In genomic region chr14:87306770-87307169, GRCh38 we compare ENCODE assay signal across 25 cellular contexts.
"Had no signal": no experiment of that assay in that cellular context is flagged by ENCODE, and none has a peak within 500 bp of the region (broad histone marks: within the 10 kb centered on the region; RNA-seq: fewer than 3 reads in every experiment).

No MANE protein-coding gene starts in this region.

- H3K27ac ChIP-seq: neutrophil, pancreas, psoas muscle, right lobe of liver, sigmoid colon, stomach, thoracic aorta, thyroid gland, tibial nerve, upper lobe of left lung, vagina had no signal

- H3K4me1 ChIP-seq: pancreas, psoas muscle, right lobe of liver, sigmoid colon, stomach, thyroid gland, tibial nerve, upper lobe of left lung, vagina had no signal

- ATAC-seq: natural killer cell treated with Interleukin-12 subunit alpha and Interleukin-12 subunit beta and Interleukin-15 and Interleukin-18, amount 100 ng/mL, for 72 hours; pancreas; psoas muscle; right cardiac atrium; right lobe of liver; stimulated activated effector memory CD8-positive, alpha-beta T cell treated with anti-CD3 and anti-CD28 coated beads, Interleukin-12 subunit alpha, Interleukin-12 subunit beta, amount 100 ng/mL, for 72 hours; stimulated activated naive B cell treated with anti-CD40 and anti-IgM and Interleukin-4, amounts not matched to agents 10 μg/mL and 1 μg/mL and 100 μg/mL, for 72 hours had no signal

- H3K27me3 ChIP-seq: neutrophil, pancreas, right lobe of liver, sigmoid colon, stomach, thyroid gland, tibial nerve, upper lobe of left lung, vagina had no signal

- H3K36me3 ChIP-seq: neutrophil, pancreas, right lobe of liver, sigmoid colon, stomach, thoracic aorta, thyroid gland, tibial nerve, upper lobe of left lung, vagina had no signal

- H3K4me1 Mint-ChIP-seq: nephron progenitor cell; neural crest cell; stimulated activated effector memory CD8-positive, alpha-beta T cell treated with anti-CD3 and anti-CD28 coated beads, Interleukin-12 subunit alpha, Interleukin-12 subunit beta, amount 100 ng/mL, for 72 hours; stimulated activated naive B cell treated with anti-CD40 and anti-IgM and Interleukin-4, amounts not matched to agents 10 μg/mL and 1 μg/mL and 100 μg/mL, for 72 hours had no signal

- H3K36me3 Mint-ChIP-seq: stimulated activated effector memory CD8-positive, alpha-beta T cell treated with anti-CD3 and anti-CD28 coated beads, Interleukin-12 subunit alpha, Interleukin-12 subunit beta, amount 100 ng/mL, for 72 hours; stimulated activated naive B cell treated with anti-CD40 and anti-IgM and Interleukin-4, amounts not matched to agents 10 μg/mL and 1 μg/mL and 100 μg/mL, for 72 hours had no signal

- DNase-seq: nephron progenitor cell; nucleus accumbens; pancreas; psoas muscle; right cardiac atrium; right lobe of liver; sigmoid colon; small intestine; stimulated activated CD4-positive, alpha-beta T cell treated with anti-CD3 and anti-CD28 coated beads, Interleukin-15, amount 100 ng/mL, for 24 hours; stimulated activated CD4-positive, alpha-beta T cell treated with anti-CD3 and anti-CD28 coated beads, Interleukin-2, amount 100 ng/mL, for 24 hours; stimulated activated CD4-positive, alpha-beta T cell treated with anti-CD3 and anti-CD28 coated beads, Interleukin-2, amount 100 ng/mL, for 48 hours; stimulated activated CD4-positive, alpha-beta T cell treated with anti-CD3 and anti-CD28 coated beads, Interleukin-4, amount 100 ng/mL, for 24 hours; stimulated activated naive B cell treated with anti-CD40 and anti-IgM and Interleukin-4, amounts not matched to agents 10 μg/mL and 1 μg/mL and 100 μg/mL, for 72 hours; stimulated activated naive CD4-positive, alpha-beta T cell treated with Interleukin-2 at 50 U/mL for 16 hours; stomach; thyroid gland; upper lobe of left lung had no signal

- H3K4me3 Mint-ChIP-seq: natural killer cell treated with Interleukin-12 subunit alpha and Interleukin-12 subunit beta and Interleukin-15 and Interleukin-18, amount 100 ng/mL, for 72 hours; nephron progenitor cell; neural crest cell; stimulated activated effector memory CD8-positive, alpha-beta T cell treated with anti-CD3 and anti-CD28 coated beads, Interleukin-12 subunit alpha, Interleukin-12 subunit beta, amount 100 ng/mL, for 72 hours; stimulated activated naive B cell treated with anti-CD40 and anti-IgM and Interleukin-4, amounts not matched to agents 10 μg/mL and 1 μg/mL and 100 μg/mL, for 72 hours; stimulated activated naive CD8-positive, alpha-beta T cell treated with anti-CD3 and anti-CD28 coated beads, Interleukin-15, Interleukin-2, amounts not matched to agents 100 ng/mL and 50 ng/mL, for 24 hours had no signal

- H3K4me3 ChIP-seq: pancreas, psoas muscle, right lobe of liver, sigmoid colon, stomach, thoracic aorta, thyroid gland, tibial nerve, upper lobe of left lung, vagina had no signal

- H3K27me3 Mint-ChIP-seq: natural killer cell treated with Interleukin-12 subunit alpha and Interleukin-12 subunit beta and Interleukin-15 and Interleukin-18, amount 100 ng/mL, for 72 hours; stimulated activated naive B cell treated with anti-CD40 and anti-IgM and Interleukin-4, amounts not matched to agents 10 μg/mL and 1 μg/mL and 100 μg/mL, for 72 hours; stimulated activated naive CD8-positive, alpha-beta T cell treated with anti-CD3 and anti-CD28 coated beads, Interleukin-15, Interleukin-2, amounts not matched to agents 100 ng/mL and 50 ng/mL, for 24 hours had no signal

- H3K27ac Mint-ChIP-seq: natural killer cell treated with Interleukin-12 subunit alpha and Interleukin-12 subunit beta and Interleukin-15 and Interleukin-18, amount 100 ng/mL, for 72 hours; nephron progenitor cell; stimulated activated effector memory CD8-positive, alpha-beta T cell treated with anti-CD3 and anti-CD28 coated beads, Interleukin-12 subunit alpha, Interleukin-12 subunit beta, amount 100 ng/mL, for 72 hours; stimulated activated naive B cell treated with anti-CD40 and anti-IgM and Interleukin-4, amounts not matched to agents 10 μg/mL and 1 μg/mL and 100 μg/mL, for 72 hours; stimulated activated naive CD8-positive, alpha-beta T cell treated with anti-CD3 and anti-CD28 coated beads, Interleukin-15, Interleukin-2, amounts not matched to agents 100 ng/mL and 50 ng/mL, for 24 hours had no signal

- H3K9me3 ChIP-seq: neutrophil, pancreas, psoas muscle, right lobe of liver, sigmoid colon, stomach, thoracic aorta, thyroid gland, tibial nerve, upper lobe of left lung, vagina had no signal

- H3K9me3 Mint-ChIP-seq: nephron progenitor cell; stimulated activated naive CD8-positive, alpha-beta T cell treated with anti-CD3 and anti-CD28 coated beads, Interleukin-15, Interleukin-2, amounts not matched to agents 100 ng/mL and 50 ng/mL, for 24 hours had no signal
